In genomic region chr4:24559032-24559821, GRCh38 we compare ENCODE assay signal across 11 cellular contexts. TPM values are rescaled to one million over a fixed set of nuclear protein-coding genes. Genes with fewer than 3 reads are reported as not detected.
A peak's percentile ranks its signal among the peaks of the same experiment; 100 is the strongest.
DNase-seq lines count a peak whose midpoint lies in the region; ATAC-seq, FAIRE-seq and TF ChIP-seq lines count a peak whose summit lies in the region.
"Had no signal": no experiment of that assay in that cellular context is flagged by ENCODE, and none has a peak within 500 bp of the region (broad histone marks: within the 10 kb centered on the region; RNA-seq: fewer than 3 reads in every experiment).

No MANE protein-coding gene starts in this region.

- TF ChIP-seq CTCF in natural killer cell (IDR thresholded peaks at IDR 0.05): no peak
- TF ChIP-seq CTCF in fibroblast of the aortic adventitia (IDR thresholded peaks at IDR 0.05; ENCODE audit: insufficient read depth, low read length): no peak

- H3K4me3 ChIP-seq in fibroblast of the aortic adventitia (ENCODE audit: low read depth, low read length): no peak overlapping the region
- H3K4me3 ChIP-seq: testis had no signal

- H3K27me3 Mint-ChIP-seq in natural killer cell (ENCODE audit: low read depth in 2 of 2): no peaks in the 10 kb centered on the region
- H3K27me3 Mint-ChIP-seq in natural killer cell treated with Interleukin-12 subunit alpha and Interleukin-12 subunit beta and Interleukin-15 and Interleukin-18, amount 100 ng/mL, for 72 hours: no peaks in the 10 kb centered on the region
- no peaks in the 10 kb centered on the region for H3K27me3 Mint-ChIP-seq in effector memory CD8-positive, alpha-beta T cell
- H3K27me3 Mint-ChIP-seq: activated CD4-positive, alpha-beta memory T cell treated with anti-CD3 and anti-CD28 coated beads, Interleukin-2, amount 10 ng/mL, durations not matched to agents 7 days and 5 days had no signal

- TF ChIP-seq POLR2A in H54 (IDR thresholded peaks at IDR 0.05; ENCODE audit: low read depth, low read length): no peak

- peaks cover 2 to 3% of the 10 kb centered on the region in 2 donors for H3K9me3 Mint-ChIP-seq in natural killer cell
- H3K9me3 Mint-ChIP-seq in natural killer cell treated with Interleukin-12 subunit alpha and Interleukin-12 subunit beta and Interleukin-15 and Interleukin-18, amount 100 ng/mL, for 72 hours: no peaks in the 10 kb centered on the region
- H3K9me3 Mint-ChIP-seq in effector memory CD8-positive, alpha-beta T cell: no peaks in the 10 kb centered on the region

- H3K36me3 Mint-ChIP-seq in natural killer cell: peaks cover 10% of the 10 kb centered on the region
- peaks cover 8% of the 10 kb centered on the region for H3K36me3 Mint-ChIP-seq in natural killer cell treated with Interleukin-12 subunit alpha and Interleukin-12 subunit beta and Interleukin-15 and Interleukin-18, amount 100 ng/mL, for 72 hours
- H3K36me3 Mint-ChIP-seq in effector memory CD8-positive, alpha-beta T cell (ENCODE audit: insufficient read depth): peaks cover 33% of the 10 kb centered on the region

- FAIRE-seq in RCC 7860 (lab: Jason Lieb, UNC) (peak; percentile 31), H54 (lab: Jason Lieb, UNC) (no peak)

- H3K4me1 Mint-ChIP-seq in natural killer cell: peaks cover 81 to 86% of the 10 kb centered on the region in 2 donors
- peaks cover 50 to 68% of the 10 kb centered on the region in 2 donors for H3K4me1 Mint-ChIP-seq in natural killer cell treated with Interleukin-12 subunit alpha and Interleukin-12 subunit beta and Interleukin-15 and Interleukin-18, amount 100 ng/mL, for 72 hours (ENCODE audit: low read depth in 2 of 2)
- H3K4me1 Mint-ChIP-seq in effector memory CD8-positive, alpha-beta T cell (ENCODE audit: low read depth in 2 of 2): peaks cover 41 to 62% of the 10 kb centered on the region in 2 donors

- ATAC-seq in natural killer cell (no peak), GM18861 (IDR thresholded peaks at IDR 0.05; ENCODE audit: unreplicated experiment) (no peak), GM18511 (IDR thresholded peaks at IDR 0.05; ENCODE audit: unreplicated experiment) (no peak)
- no peak for ATAC-seq in natural killer cell treated with Interleukin-12 subunit alpha and Interleukin-12 subunit beta and Interleukin-15 and Interleukin-18, amount 100 ng/mL, for 72 hours
- no peak for ATAC-seq in effector memory CD8-positive, alpha-beta T cell (replicated peaks)

- no peak overlapping the region for H3K4me3 Mint-ChIP-seq in natural killer cell
- no peak overlapping the region for H3K4me3 Mint-ChIP-seq in natural killer cell treated with Interleukin-12 subunit alpha and Interleukin-12 subunit beta and Interleukin-15 and Interleukin-18, amount 100 ng/mL, for 72 hours
- peak overlapping the region in 1 of 2 donors; percentile 7 for H3K4me3 Mint-ChIP-seq in effector memory CD8-positive, alpha-beta T cell
- H3K4me3 Mint-ChIP-seq: activated CD4-positive, alpha-beta memory T cell treated with anti-CD3 and anti-CD28 coated beads, Interleukin-2, amount 10 ng/mL, durations not matched to agents 7 days and 5 days had no signal

- DNase-seq in natural killer cell (no peak), RCC 7860 (ENCODE audit: low spot score) (no peak), fibroblast of the aortic adventitia (ENCODE audit: low read depth) (peak; percentile 62), H54 (ENCODE audit: insufficient read length, low spot score) (no peak)
- no peak for DNase-seq in natural killer cell treated with Interleukin-12 subunit alpha and Interleukin-12 subunit beta and Interleukin-15 and Interleukin-18, amount 100 ng/mL, for 72 hours (ENCODE audit: low spot score)
- no peak for DNase-seq in effector memory CD8-positive, alpha-beta T cell
- DNase-seq: activated CD4-positive, alpha-beta memory T cell treated with anti-CD3 and anti-CD28 coated beads, Interleukin-2, amount 10 ng/mL, durations not matched to agents 7 days and 5 days; DMS153; testis had no signal

- H3K27ac Mint-ChIP-seq in natural killer cell: peak overlapping the region; percentile 18 to 58
- no peak overlapping the region for H3K27ac Mint-ChIP-seq in natural killer cell treated with Interleukin-12 subunit alpha and Interleukin-12 subunit beta and Interleukin-15 and Interleukin-18, amount 100 ng/mL, for 72 hours
- H3K27ac Mint-ChIP-seq in effector memory CD8-positive, alpha-beta T cell: no peak overlapping the region
- H3K27ac Mint-ChIP-seq: activated CD4-positive, alpha-beta memory T cell treated with anti-CD3 and anti-CD28 coated beads, Interleukin-2, amount 10 ng/mL, durations not matched to agents 7 days and 5 days had no signal

- intact Hi-C loops in natural killer cell (cut with micrococcal nuclease): no loop called here

RNA-seq across cellular contexts. Expression of gene DHX15, which starts 25.1 kb away (rescaled TPM):
- 100 to 1,000 TPM; 174 to 180 (median 179) TPM for total RNA-seq in natural killer cell
- 100 to 1,000 TPM; 190 to 251 TPM for total RNA-seq in natural killer cell treated with Interleukin-12 subunit alpha and Interleukin-12 subunit beta and Interleukin-15 and Interleukin-18, amount 100 ng/mL, for 72 hours
- 141 and 165 TPM in 2 replicates for total RNA-seq in fibroblast of the aortic adventitia (ENCODE audit: low replicate concordance)

Comparison
In these comparisons a context has a peak if more than half of its experiments do, and no peak if none do; other contexts are left out.
1. H3K27ac Mint-ChIP-seq: peak in natural killer cell (2 of 2); none in natural killer cell treated with Interleukin-12 subunit alpha and Interleukin-12 subunit beta and Interleukin-15 and Interleukin-18, amount 100 ng/mL, for 72 hours (0 of 2) and effector memory CD8-positive, alpha-beta T cell (0 of 2).